Comparison of ENCODE assay signal across 19 cellular contexts in genomic region chr5:109996246-109996645, GRCh38.
DNase-seq lines count a peak whose midpoint lies in the region; ATAC-seq, FAIRE-seq and TF ChIP-seq lines count a peak whose summit lies in the region.
"Had no signal": no experiment of that assay in that cellular context is flagged by ENCODE, and none has a peak within 500 bp of the region (broad histone marks: within the 10 kb centered on the region; RNA-seq: fewer than 3 reads in every experiment).

No MANE protein-coding gene starts in this region.

- H3K4me3 Mint-ChIP-seq in GM23338 (no peak overlapping the region), HFFc6 (no peak overlapping the region)
- no peak overlapping the region for H3K4me3 Mint-ChIP-seq in CD4-positive, alpha-beta T cell
- H3K4me3 Mint-ChIP-seq: B cell had no signal

- 0 out of 2 replicates have a peak, but pooled peaks cover 9% of the 10 kb centered on the region for H3K9me2 ChIP-seq in GM23338 (ENCODE audit: insufficient read depth)

- no peak overlapping the region for H3K9ac ChIP-seq in skeletal muscle satellite cell (ENCODE audit: low read depth, low read length)

- no peak overlapping the region for H3K4me3 ChIP-seq in GM23338
- H3K4me3 ChIP-seq in fibroblast of mammary gland (ENCODE audit: control insufficient read depth, low read depth, low read length), result no peak overlapping the region
- H3K4me3 ChIP-seq in skeletal muscle satellite cell (ENCODE audit: low read length), result no peak overlapping the region
- H3K4me3 ChIP-seq: SJCRH30 had no signal

- no peak for ATAC-seq in GM23338
- ATAC-seq in CD4-positive, alpha-beta T cell (ENCODE audit: poor library complexity), result no peak
- ATAC-seq: HCT116 had no signal

- no peak for FAIRE-seq in H54 (lab: Jason Lieb, UNC)
- FAIRE-seq: HTR-8/SVneo had no signal

- peaks cover 45% of the 10 kb centered on the region for H3K4me1 Mint-ChIP-seq in GM23338
- H3K4me1 Mint-ChIP-seq in HFFc6 (ENCODE audit: low read depth), result peaks cover 5% of the 10 kb centered on the region; the same call in 1 of the 2 replicates
- H3K4me1 Mint-ChIP-seq in CD4-positive, alpha-beta T cell (ENCODE audit: low read depth), result peaks cover 4% of the 10 kb centered on the region
- H3K4me1 Mint-ChIP-seq: B cell had no signal

- TF ChIP-seq POLR2A in H54 (IDR thresholded peaks at IDR 0.05; ENCODE audit: low read depth, low read length), result no peak

- H3K79me2 ChIP-seq in GM23338 (replicated peaks; ENCODE audit: insufficient read depth), result no peaks in the 10 kb centered on the region

- no peak overlapping the region for H3K27ac Mint-ChIP-seq in GM23338
- H3K27ac Mint-ChIP-seq in HFFc6, result no peak overlapping the region
- no peak overlapping the region for H3K27ac Mint-ChIP-seq in CD4-positive, alpha-beta T cell
- H3K27ac Mint-ChIP-seq: B cell had no signal

- H3K9me3 Mint-ChIP-seq in GM23338 (peaks cover 6% of the 10 kb centered on the region), HFFc6 (peaks cover 4% of the 10 kb centered on the region; the same call in 1 of the 2 replicates)
- no peaks in the 10 kb centered on the region for H3K9me3 Mint-ChIP-seq in CD4-positive, alpha-beta T cell

- H3K27ac ChIP-seq in GM23338 (ENCODE audit: low read depth), result no peak overlapping the region
- no peak overlapping the region for H3K27ac ChIP-seq in CD4-positive, alpha-beta T cell (ENCODE audit: low read depth, low read length)
- H3K27ac ChIP-seq: SJCRH30 had no signal

- peaks cover 5% of the 10 kb centered on the region; the same call in 1 of the 3 replicates for H3K36me3 Mint-ChIP-seq in GM23338 (ENCODE audit: low read depth)
- no peaks in the 10 kb centered on the region for H3K36me3 Mint-ChIP-seq in HFFc6 (ENCODE audit: low read depth)
- no peaks in the 10 kb centered on the region for H3K36me3 Mint-ChIP-seq in CD4-positive, alpha-beta T cell (ENCODE audit: low read depth)

- H3K27me3 ChIP-seq in GM23338 (ENCODE audit: insufficient read depth) (no peaks in the 10 kb centered on the region), skeletal muscle satellite cell (ENCODE audit: control insufficient read depth, insufficient read depth, low read length) (no peaks in the 10 kb centered on the region)
- H3K27me3 ChIP-seq in CD4-positive, alpha-beta T cell (ENCODE audit: control insufficient read depth, insufficient read depth, low read length), result no peaks in the 10 kb centered on the region
- H3K27me3 ChIP-seq: SJCRH30 had no signal

- no peaks in the 10 kb centered on the region for H3F3A ChIP-seq in GM23338 (replicated peaks; ENCODE audit: low read depth)

- H3K4me2 ChIP-seq in GM23338 (peak overlapping the region; percentile 58), skeletal muscle satellite cell (ENCODE audit: low read length) (peak overlapping the region; percentile 1)

- POLR2A ChIA-PET in CD4-positive, alpha-beta T cell (lab: Charles Lee), result no interaction called here

- DNase-seq in GM23338 (ENCODE audit: low spot score) (no peak), astrocyte of the hippocampus (ENCODE audit: low read depth, low spot score) (peak; percentile 10), fibroblast of mammary gland (ENCODE audit: low read depth) (peak; percentile 21), H54 (ENCODE audit: insufficient read length, low spot score) (no peak), HFFc6 (no peak)
- DNase-seq in CD4-positive, alpha-beta T cell, result no peak
- DNase-seq: COR-L47, DMS 273 treated with DMSO at 0.1 percent for 48 hours, GDM1, IMR-90, NCI-H1436, NCI-H1930, NCI-H345, NCI-H524 treated with DMSO at 0.1 percent for 48 hours, SJCRH30 had no signal

- no peaks in the 10 kb centered on the region for H4K20me1 ChIP-seq in GM23338 (replicated peaks; ENCODE audit: insufficient read depth)

- no peak overlapping the region for H2AFZ ChIP-seq in GM23338

- H3K4me1 ChIP-seq in GM23338 (ENCODE audit: insufficient read depth), result peaks cover 44% of the 10 kb centered on the region
- H3K4me1 ChIP-seq in skeletal muscle satellite cell (ENCODE audit: control insufficient read depth, insufficient read depth, low read length), result peaks cover 30% of the 10 kb centered on the region
- H3K4me1 ChIP-seq: SJCRH30 had no signal

- intact Hi-C loops in CD4-positive, alpha-beta T cell (cut with DNase I, micrococcal nuclease), result no loop called here

- no peaks in the 10 kb centered on the region for H3K36me3 ChIP-seq in GM23338 (ENCODE audit: insufficient read depth)
- H3K36me3 ChIP-seq in skeletal muscle satellite cell (ENCODE audit: insufficient read depth, low read length), result no peaks in the 10 kb centered on the region
- H3K36me3 ChIP-seq: SJCRH30 had no signal

- H3K27me3 Mint-ChIP-seq in GM23338 (ENCODE audit: insufficient read depth, low read depth, poor library complexity), result no peaks in the 10 kb centered on the region
- peaks cover 3% of the 10 kb centered on the region; the same call in 1 of the 2 replicates for H3K27me3 Mint-ChIP-seq in HFFc6 (ENCODE audit: insufficient read depth)
- H3K27me3 Mint-ChIP-seq in CD4-positive, alpha-beta T cell, result no peaks in the 10 kb centered on the region

- H3K9me3 ChIP-seq in skeletal muscle satellite cell (replicated peaks; ENCODE audit: low read length), result no peaks in the 10 kb centered on the region
- H3K9me3 ChIP-seq in CD4-positive, alpha-beta T cell (ENCODE audit: control insufficient read depth, low read length), result no peaks in the 10 kb centered on the region
- H3K9me3 ChIP-seq: SJCRH30 had no signal

- CTCF ChIA-PET in CD4-positive, alpha-beta T cell (lab: Charles Lee), result no interaction called here

- TF ChIP-seq CTCF in GM23338 (conservative IDR thresholded peaks at IDR 0.05; ENCODE audit: low read depth in 2 of 2) (no peak), fibroblast of mammary gland (conservative IDR thresholded peaks at IDR 0.05; ENCODE audit: control insufficient read depth, insufficient read depth, low read depth, low read length) (no peak), HFFc6 (IDR thresholded peaks at IDR 0.05) (no peak)
- no peak for TF ChIP-seq CTCF in CD4-positive, alpha-beta T cell (IDR thresholded peaks at IDR 0.05)

TF ChIP-seq in GM23338, 12 proteins besides CTCF, POLR2A, EP300 and RAD21 (continues in another document):
- no peak for TF ChIP-seq NANOG (IDR thresholded peaks at IDR 0.05; ENCODE audit: borderline replicate concordance)
- no peak for TF ChIP-seq ZNF331 (CRISPR knock-in tag; IDR thresholded peaks at IDR 0.05; ENCODE audit: low read depth)
- no peak for TF ChIP-seq STAT1 (IDR thresholded peaks at IDR 0.05; ENCODE audit: unreplicated experiment)
- no peak for TF ChIP-seq CREB1 (CRISPR knock-in tag; IDR thresholded peaks at IDR 0.05; ENCODE audit: low read depth)
- TF ChIP-seq ETS1 (IDR thresholded peaks at IDR 0.05), result no peak
- TF ChIP-seq EZH2phosphoT487 (IDR thresholded peaks at IDR 0.05; ENCODE audit: unreplicated experiment), result no peak
- no peak for TF ChIP-seq JUNB (IDR thresholded peaks at IDR 0.05; ENCODE audit: unreplicated experiment)
- TF ChIP-seq ZNF114 (CRISPR knock-in tag; IDR thresholded peaks at IDR 0.05), result no peak
- TF ChIP-seq POLR2AphosphoS5 (IDR thresholded peaks at IDR 0.05; ENCODE audit: low read depth), result no peak
- no peak for TF ChIP-seq REST (IDR thresholded peaks at IDR 0.05; ENCODE audit: unreplicated experiment)

Comparison
In these comparisons a context has a peak if more than half of its experiments do, and no peak if none do; other contexts are left out.
1. DNase-seq: peak in astrocyte of the hippocampus (single experiment) and fibroblast of mammary gland (single experiment); none in GM23338 (single experiment), H54 (single experiment), HFFc6 (single experiment) and CD4-positive, alpha-beta T cell (0 of 10).